23 cellular contexts compared by ENCODE assay signal in genomic region chr13:109989155-109989554, GRCh38.
DNase-seq lines count a peak whose midpoint lies in the region; TF ChIP-seq lines count a peak whose summit lies in the region.
"Had no signal": no experiment of that assay in that cellular context is flagged by ENCODE, and none has a peak within 500 bp of the region (broad histone marks: within the 10 kb centered on the region; RNA-seq: fewer than 3 reads in every experiment).

No MANE protein-coding gene starts in this region.

- no peaks in the 10 kb centered on the region for H3K36me3 ChIP-seq in Peyer's patch
- H3K36me3 ChIP-seq: breast epithelium, thoracic aorta had no signal

- H3K27ac ChIP-seq in Peyer's patch (no peak overlapping the region), caudate nucleus (ENCODE audit: low read depth, low read length) (no peak overlapping the region)
- H3K27ac ChIP-seq: breast epithelium, thoracic aorta had no signal

- H3K4me1 ChIP-seq in Peyer's patch = no peaks in the 10 kb centered on the region
- H3K4me1 ChIP-seq: breast epithelium had no signal

- H3K9me3 ChIP-seq in Peyer's patch = no peaks in the 10 kb centered on the region
- H3K9me3 ChIP-seq: breast epithelium, thoracic aorta had no signal

- peak; percentile 58 for DNase-seq in AG08395 (ENCODE audit: low spot score)
- peak; percentile 73 for DNase-seq in HT1080 (ENCODE audit: low read depth)
- DNase-seq in amniotic epithelial cell (ENCODE audit: low read depth) = peak; percentile 35
- peak; percentile 75 for DNase-seq in fibroblast of the aortic adventitia (ENCODE audit: low read depth)
- no peak for DNase-seq in Peyer's patch
- DNase-seq in activated naive CD4-positive, alpha-beta T cell treated with Interleukin-2 at 50 U/mL for 16 hours = no peak
- no peak for DNase-seq in H4 (ENCODE audit: low spot score)
- DNase-seq in caudate nucleus (lab: John Stamatoyannopoulos, UW) = no peak
- DNase-seq: activated CD8-positive, alpha-beta memory T cell treated with anti-CD3 and anti-CD28 coated beads, Interleukin-2, amount 10 ng/mL, durations not matched to agents 7 days and 5 days; CD4-positive, CD25-positive, alpha-beta regulatory T cell; DMS 273 treated with DMSO at 0.1 percent for 48 hours; foreskin melanocyte; H9; kidney glomerular epithelial cell; naive thymus-derived CD4-positive, alpha-beta T cell; NCI-H1417; NCI-H2107; NCI-H510A treated with DMSO at 0.1 percent for 48 hours; stimulated activated CD4-positive, alpha-beta T cell treated with anti-CD3 and anti-CD28 coated beads, Interleukin-1b, Interleukin-23, amount 100 ng/mL, for 48 hours; stimulated activated naive B cell treated with anti-CD40 and anti-IgM and Interleukin-4, amounts not matched to agents 10 μg/mL and 1 μg/mL and 100 μg/mL, for 72 hours; SW 1271 had no signal

- TF ChIP-seq CTCF in fibroblast of the aortic adventitia (IDR thresholded peaks at IDR 0.05; ENCODE audit: insufficient read depth, low read length) = no peak
- no peak for TF ChIP-seq CTCF in Peyer's patch (IDR thresholded peaks at IDR 0.05)

- no peak overlapping the region for H3K4me3 ChIP-seq in fibroblast of the aortic adventitia (ENCODE audit: low read depth, low read length)
- H3K4me3 ChIP-seq in Peyer's patch = no peak overlapping the region
- H3K4me3 ChIP-seq: breast epithelium, thoracic aorta had no signal

- H3K27me3 ChIP-seq in Peyer's patch = no peaks in the 10 kb centered on the region
- H3K27me3 ChIP-seq: breast epithelium had no signal

- no peak for TF ChIP-seq POLR2A in Peyer's patch (IDR thresholded peaks at IDR 0.05)

Comparison
In these comparisons a context has a peak if more than half of its experiments do, and no peak if none do; other contexts are left out.
1. DNase-seq: peak in AG08395 (single experiment), HT1080 (single experiment), amniotic epithelial cell (single experiment) and fibroblast of the aortic adventitia (single experiment); none in Peyer's patch (0 of 3), activated naive CD4-positive, alpha-beta T cell treated with Interleukin-2 at 50 U/mL for 16 hours (single experiment), H4 (single experiment) and caudate nucleus (0 of 61).